ENCODE assay signal across 19 cellular contexts in the genomic region with DNA sequence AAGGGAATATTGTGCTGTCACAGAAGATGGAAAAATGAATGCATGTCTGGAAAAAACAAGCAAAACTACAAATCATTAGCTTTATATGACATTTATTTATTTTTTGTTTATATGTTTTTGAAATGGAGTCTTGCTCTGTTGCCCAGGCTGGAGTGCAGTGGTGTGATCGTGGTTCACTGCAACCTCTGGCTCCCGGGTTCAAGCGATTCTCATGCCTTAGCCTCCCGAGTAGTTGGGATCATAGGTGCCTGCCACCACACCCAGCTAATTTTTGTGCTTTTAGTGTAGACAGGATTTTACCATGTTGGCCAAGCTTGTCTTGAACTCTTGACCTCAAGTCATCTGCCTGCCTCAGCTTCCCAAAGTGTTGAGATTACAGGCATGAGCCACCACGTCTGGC. TPM values are rescaled to one million over a fixed set of nuclear protein-coding genes. Genes with fewer than 3 reads are reported as not detected.
DNase-seq lines count a peak whose midpoint lies in the region; ATAC-seq and TF ChIP-seq lines count a peak whose summit lies in the region.
"Had no signal": no experiment of that assay in that cellular context is flagged by ENCODE, and none has a peak within 500 bp of the region (broad histone marks: within the 10 kb centered on the region; RNA-seq: fewer than 3 reads in every experiment).

No MANE protein-coding gene starts in this region.

- peak overlapping the region; percentile 30 to 74 (median 57); a peak in 21 of 22 replicates for H3K4me2 ChIP-seq in BLaER1 treated with 17β-estradiol and CSF1 and Interleukin-3, amounts not matched to agents 10 nM and 100 nM
- H3K4me2 ChIP-seq: SK-N-SH had no signal

- H3K4me3 ChIP-seq in BLaER1 treated with 17β-estradiol and CSF1 and Interleukin-3, amounts not matched to agents 10 nM and 100 nM = no peak overlapping the region
- no peak overlapping the region for H3K4me3 ChIP-seq in CD4-positive, alpha-beta memory T cell (ENCODE audit: low read length in 2 of 2)
- H3K4me3 ChIP-seq in upper lobe of right lung (no peak overlapping the region), Peyer's patch (no peak overlapping the region)
- H3K4me3 ChIP-seq: lower lobe of right lung, psoas muscle had no signal

- peaks cover 40 to 72% (median 60%) of the 10 kb centered on the region in 4 donors for H3K4me1 Mint-ChIP-seq in CD4-positive, alpha-beta memory T cell
- H3K4me1 Mint-ChIP-seq in activated CD4-positive, alpha-beta memory T cell treated with anti-CD3 and anti-CD28 coated beads, Interleukin-2, amount 10 ng/mL, durations not matched to agents 7 days and 5 days = peaks cover 54% of the 10 kb centered on the region
- H3K4me1 Mint-ChIP-seq in memory B cell = peaks cover 32% of the 10 kb centered on the region

- CTCF ChIA-PET in CD4-positive, alpha-beta memory T cell (lab: Charles Lee; ENCODE audit: partially characterized antibody) = interaction anchor here (1.3 to 2.9 kb wide), 4 partner anchors 10 to 47 kb away, joined by 3 to 13 read pairs (median 6); a partner anchor contains a TSS
- CTCF ChIA-PET in activated CD4-positive, alpha-beta memory T cell treated with anti-CD3 and anti-CD28 coated beads, Interleukin-2, amount 10 ng/mL, durations not matched to agents 7 days and 5 days (lab: Charles Lee) = interaction anchor here (0.8 to 2.9 kb wide), 5 partner anchors 13 to 46 kb away, joined by 3 to 11 read pairs (median 3); a partner anchor contains a TSS

- peaks cover 76 to 96% (median 95%) of the 10 kb centered on the region in 11 experiments for H4K20me1 ChIP-seq in BLaER1 treated with 17β-estradiol and CSF1 and Interleukin-3, amounts not matched to agents 10 nM and 100 nM

- ATAC-seq in memory B cell (ENCODE audit: low read depth) (no peak), upper lobe of right lung (no peak), GM21423 (IDR thresholded peaks at IDR 0.05; ENCODE audit: unreplicated experiment) (no peak)
- ATAC-seq: psoas muscle had no signal

- peak overlapping the region in 2 of 11 experiments; percentile 2 to 8; a peak in 3 of 22 replicates for H3K9ac ChIP-seq in BLaER1 treated with 17β-estradiol and CSF1 and Interleukin-3, amounts not matched to agents 10 nM and 100 nM
- H3K9ac ChIP-seq: SK-N-SH had no signal

- peaks cover 0 to 2% (median 0%) of the 10 kb centered on the region in 8 donors for H3K9me3 Mint-ChIP-seq in CD4-positive, alpha-beta memory T cell
- no peaks in the 10 kb centered on the region for H3K9me3 Mint-ChIP-seq in activated CD4-positive, alpha-beta memory T cell treated with anti-CD3 and anti-CD28 coated beads, Interleukin-2, amount 10 ng/mL, durations not matched to agents 7 days and 5 days
- H3K9me3 Mint-ChIP-seq in memory B cell = no peaks in the 10 kb centered on the region

- peak overlapping the region in 9 of 11 experiments; percentile 0 to 46 (median 9); a peak in 9 of 22 replicates for H3K27ac ChIP-seq in BLaER1 treated with 17β-estradiol and CSF1 and Interleukin-3, amounts not matched to agents 10 nM and 100 nM
- peak overlapping the region; percentile 36 for H3K27ac ChIP-seq in CD4-positive, alpha-beta memory T cell (ENCODE audit: low read depth, low read length)
- H3K27ac ChIP-seq in upper lobe of right lung (no peak overlapping the region), Peyer's patch (peak overlapping the region in 2 of 4 donors; percentile 19 to 43)
- H3K27ac ChIP-seq: lower lobe of right lung, psoas muscle had no signal

- H3K27me3 ChIP-seq in BLaER1 treated with 17β-estradiol and CSF1 and Interleukin-3, amounts not matched to agents 10 nM and 100 nM = no peaks in the 10 kb centered on the region
- no peaks in the 10 kb centered on the region for H3K27me3 ChIP-seq in CD4-positive, alpha-beta memory T cell (ENCODE audit: insufficient read depth, low read length)
- H3K27me3 ChIP-seq in upper lobe of right lung (no peaks in the 10 kb centered on the region), Peyer's patch (no peaks in the 10 kb centered on the region)
- H3K27me3 ChIP-seq: BE2C had no signal

- TF ChIP-seq POLR2A in Peyer's patch (IDR thresholded peaks at IDR 0.05) = no peak

- POLR2A ChIA-PET in CD4-positive, alpha-beta memory T cell (lab: Charles Lee; ENCODE audit: partially characterized antibody) = interaction anchor here (0.9 to 6.4 kb wide), 6 partner anchors 8 to 16 kb away, joined by 3 to 54 read pairs (median 4); a partner anchor contains a TSS
- POLR2A ChIA-PET in activated CD4-positive, alpha-beta memory T cell treated with anti-CD3 and anti-CD28 coated beads, Interleukin-2, amount 10 ng/mL, durations not matched to agents 7 days and 5 days (lab: Charles Lee) = interaction anchor here (0.9 to 3.6 kb wide), 5 partner anchors 12 to 68 kb away, joined by 3 to 21 read pairs (median 5); a partner anchor contains a TSS

- no peak for DNase-seq in CD4-positive, alpha-beta memory T cell
- no peak for DNase-seq in activated CD4-positive, alpha-beta memory T cell treated with anti-CD3 and anti-CD28 coated beads, Interleukin-2, amount 10 ng/mL, durations not matched to agents 7 days and 5 days
- DNase-seq in memory B cell (ENCODE audit: low spot score in 2 of 2) (no peak), upper lobe of right lung (no peak), NCI-H2171 treated with DMSO at 0.1 percent for 48 hours (lab: John Stamatoyannopoulos, UW) (no peak), Peyer's patch (no peak)
- DNase-seq: BE2C; effector CD8-positive, alpha-beta T cell; glutamatergic neuron; GOT3; Karpas-422; lower lobe of right lung; NCI-H1105 treated with DMSO at 0.1 percent for 48 hours; NCI-H69; psoas muscle; SK-N-SH; trophoblast cell had no signal

- no peak for TF ChIP-seq CTCF in upper lobe of right lung (IDR thresholded peaks at IDR 0.05)
- TF ChIP-seq CTCF in Peyer's patch (IDR thresholded peaks at IDR 0.05) = no peak

- peaks cover 24 to 73% (median 55%) of the 10 kb centered on the region in 10 experiments for H3K4me1 ChIP-seq in BLaER1 treated with 17β-estradiol and CSF1 and Interleukin-3, amounts not matched to agents 10 nM and 100 nM
- peaks cover 64% of the 10 kb centered on the region for H3K4me1 ChIP-seq in CD4-positive, alpha-beta memory T cell (ENCODE audit: insufficient read depth, low read length)
- no peaks in the 10 kb centered on the region for H3K4me1 ChIP-seq in upper lobe of right lung
- H3K4me1 ChIP-seq in Peyer's patch = peaks cover 0 to 6% (median 0%) of the 10 kb centered on the region in 4 donors
- H3K4me1 ChIP-seq: BE2C, psoas muscle had no signal

- peaks cover 18 to 47% of the 10 kb centered on the region in 2 donors for H3K36me3 Mint-ChIP-seq in CD4-positive, alpha-beta memory T cell
- H3K36me3 Mint-ChIP-seq in activated CD4-positive, alpha-beta memory T cell treated with anti-CD3 and anti-CD28 coated beads, Interleukin-2, amount 10 ng/mL, durations not matched to agents 7 days and 5 days (ENCODE audit: low read depth) = peaks cover 55% of the 10 kb centered on the region
- peaks cover 18% of the 10 kb centered on the region for H3K36me3 Mint-ChIP-seq in memory B cell

- intact Hi-C loops in CD4-positive, alpha-beta memory T cell (cut with micrococcal nuclease) = loop anchor here (1.0 kb wide), 1 partner anchor 8 kb away; a partner anchor contains a TSS
- intact Hi-C loops in upper lobe of right lung (cut with DNase I) = no loop called here

- peak overlapping the region in 6 of 8 donors; percentile 17 to 74 (median 62) for H3K4me3 Mint-ChIP-seq in CD4-positive, alpha-beta memory T cell
- no peak overlapping the region for H3K4me3 Mint-ChIP-seq in activated CD4-positive, alpha-beta memory T cell treated with anti-CD3 and anti-CD28 coated beads, Interleukin-2, amount 10 ng/mL, durations not matched to agents 7 days and 5 days
- H3K4me3 Mint-ChIP-seq in memory B cell = peak overlapping the region; percentile 82

- peaks cover 61 to 95% (median 85%) of the 10 kb centered on the region in 11 experiments for H3K36me3 ChIP-seq in BLaER1 treated with 17β-estradiol and CSF1 and Interleukin-3, amounts not matched to agents 10 nM and 100 nM
- H3K36me3 ChIP-seq in CD4-positive, alpha-beta memory T cell (ENCODE audit: insufficient read depth, low read length) = peaks cover 5% of the 10 kb centered on the region
- no peaks in the 10 kb centered on the region for H3K36me3 ChIP-seq in upper lobe of right lung
- no peaks in the 10 kb centered on the region for H3K36me3 ChIP-seq in Peyer's patch

- H3K27ac Mint-ChIP-seq in CD4-positive, alpha-beta memory T cell = peak overlapping the region; percentile 83 to 94 (median 92)
- peak overlapping the region; percentile 79 for H3K27ac Mint-ChIP-seq in activated CD4-positive, alpha-beta memory T cell treated with anti-CD3 and anti-CD28 coated beads, Interleukin-2, amount 10 ng/mL, durations not matched to agents 7 days and 5 days
- peak overlapping the region; percentile 98 for H3K27ac Mint-ChIP-seq in memory B cell

- H3K27me3 Mint-ChIP-seq in CD4-positive, alpha-beta memory T cell = no peaks in the 10 kb centered on the region
- H3K27me3 Mint-ChIP-seq in activated CD4-positive, alpha-beta memory T cell treated with anti-CD3 and anti-CD28 coated beads, Interleukin-2, amount 10 ng/mL, durations not matched to agents 7 days and 5 days = no peaks in the 10 kb centered on the region
- H3K27me3 Mint-ChIP-seq in memory B cell = no peaks in the 10 kb centered on the region

- H3K9me3 ChIP-seq in BLaER1 treated with 17β-estradiol and CSF1 and Interleukin-3, amounts not matched to agents 10 nM and 100 nM (replicated peaks in 1 of 11) = peaks cover 0 to 4% (median 0%) of the 10 kb centered on the region in 11 experiments; a peak in 1 of 22 replicates
- no peaks in the 10 kb centered on the region for H3K9me3 ChIP-seq in CD4-positive, alpha-beta memory T cell (ENCODE audit: control insufficient read depth in 1 of 2, low read length in 2 of 2)
- H3K9me3 ChIP-seq in upper lobe of right lung (no peaks in the 10 kb centered on the region), Peyer's patch (no peaks in the 10 kb centered on the region)
- H3K9me3 ChIP-seq: BE2C, lower lobe of right lung, psoas muscle, SK-N-SH had no signal

RNA-seq across cellular contexts. Expression of a gene that starts 8.5 kb away (rescaled TPM):
- total RNA-seq in CD4-positive, alpha-beta memory T cell = 100 to 1,000 TPM; 124 to 128 TPM
- polyA plus RNA-seq in CD4-positive, alpha-beta memory T cell = 10 to 100 TPM; 15.3 to 63.9 TPM
- total RNA-seq in activated CD4-positive, alpha-beta memory T cell treated with anti-CD3 and anti-CD28 coated beads, Interleukin-2, amount 10 ng/mL, durations not matched to agents 7 days and 5 days = 100 to 1,000 TPM; 115 to 133 TPM
- 28.9 TPM for total RNA-seq in upper lobe of right lung
- total RNA-seq in Peyer's patch = 100 to 1,000 TPM in 1 of 4 donors, 10 to 100 TPM in 3; 15.1 to 323 (median 36.1) TPM

RNA-seq across cellular contexts. Expression of a gene that starts 15.6 kb away (rescaled TPM):
- total RNA-seq in CD4-positive, alpha-beta memory T cell = 100 to 1,000 TPM; 223 to 235 TPM
- polyA plus RNA-seq in CD4-positive, alpha-beta memory T cell = 10 to 100 TPM in 1 of 2 donors, 1 to 10 TPM in 1; 6.8 to 19.7 TPM
- 10 to 100 TPM; 85.4 to 85.5 TPM for total RNA-seq in activated CD4-positive, alpha-beta memory T cell treated with anti-CD3 and anti-CD28 coated beads, Interleukin-2, amount 10 ng/mL, durations not matched to agents 7 days and 5 days
- total RNA-seq in upper lobe of right lung (97.1 TPM), Peyer's patch (10 to 100 TPM; 39.1 to 74.3 (median 52.1) TPM)
